2 cellular contexts compared by ENCODE assay signal in genomic region chr1:43511394-43511793, GRCh38.
TF ChIP-seq lines count a peak whose summit lies in the region.

No MANE protein-coding gene starts in this region.

TF ChIP-seq in IMR-90, 13 proteins besides CTCF, POLR2A, EP300 and RAD21:
- TF ChIP-seq MAFK (IDR thresholded peaks at IDR 0.05; ENCODE audit: low read depth, low read length) (no peak), USF2 (IDR thresholded peaks at IDR 0.05; ENCODE audit: low read depth, low read length) (peak; percentile 65)
TF ChIP-seq in IMR-90: peak in this region for 1.

TF ChIP-seq in WTC11, 78 proteins besides CTCF, POLR2A, EP300 and RAD21:
- TF ChIP-seq ELF4 (CRISPR knock-in tag; IDR thresholded peaks at IDR 0.05; ENCODE audit: low read depth) (no peak), TEAD1 (CRISPR knock-in tag; IDR thresholded peaks at IDR 0.05) (no peak), USF2 (CRISPR knock-in tag; IDR thresholded peaks at IDR 0.05) (peak; percentile 66), ZNF317 (CRISPR knock-in tag; IDR thresholded peaks at IDR 0.05; ENCODE audit: borderline replicate concordance, low read depth) (peak; percentile 64; the same call in 1 of the 2 replicates), ZNF532 (CRISPR knock-in tag; IDR thresholded peaks at IDR 0.05; ENCODE audit: borderline replicate concordance) (no peak)
- TF ChIP-seq, protein P1, sequence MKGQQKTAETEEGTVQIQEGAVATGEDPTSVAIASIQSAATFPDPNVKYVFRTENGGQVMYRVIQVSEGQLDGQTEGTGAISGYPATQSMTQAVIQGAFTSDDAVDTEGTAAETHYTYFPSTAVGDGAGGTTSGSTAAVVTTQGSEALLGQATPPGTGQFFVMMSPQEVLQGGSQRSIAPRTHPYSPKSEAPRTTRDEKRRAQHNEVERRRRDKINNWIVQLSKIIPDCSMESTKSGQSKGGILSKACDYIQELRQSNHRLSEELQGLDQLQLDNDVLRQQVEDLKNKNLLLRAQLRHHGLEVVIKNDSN (CRISPR knock-in tag; IDR thresholded peaks at IDR 0.05) = peak; percentile 25; the same call in 1 of the 2 replicates
